10 cellular contexts compared by ENCODE assay signal in genomic region chr9:9846538-9846937, GRCh38.
DNase-seq lines count a peak whose midpoint lies in the region; ATAC-seq and TF ChIP-seq lines count a peak whose summit lies in the region.
"Had no signal": no experiment of that assay in that cellular context is flagged by ENCODE, and none has a peak within 500 bp of the region (broad histone marks: within the 10 kb centered on the region; RNA-seq: fewer than 3 reads in every experiment).

No MANE protein-coding gene starts in this region.

- no peak overlapping the region for H3K27ac Mint-ChIP-seq in activated T-helper 17 cell treated with anti-CD3 and anti-CD28 coated beads, Interleukin-2, amount 50 U/mL, for 72 hours
- no peak overlapping the region for H3K27ac Mint-ChIP-seq in type B pancreatic cell

- DNase-seq in stimulated activated CD4-positive, alpha-beta T cell treated with anti-CD3 and anti-CD28 coated beads, Interleukin-4, amount 100 ng/mL, for 1 hour, result no peak
- DNase-seq in NCI-H2107 (lab: John Stamatoyannopoulos, UW) (no peak), NCI-H1105 (lab: John Stamatoyannopoulos, UW) (no peak), type B pancreatic cell (ENCODE audit: extremely low spot score, unreplicated experiment) (no peak)
- DNase-seq: brain microvascular endothelial cell, NCI-H2081 treated with DMSO at 0.1 percent for 48 hours had no signal

- H3K36me3 Mint-ChIP-seq in activated T-helper 17 cell treated with anti-CD3 and anti-CD28 coated beads, Interleukin-2, amount 50 U/mL, for 72 hours (ENCODE audit: low read depth), result no peaks in the 10 kb centered on the region
- no peaks in the 10 kb centered on the region for H3K36me3 Mint-ChIP-seq in type B pancreatic cell

- H3K4me1 Mint-ChIP-seq in activated T-helper 17 cell treated with anti-CD3 and anti-CD28 coated beads, Interleukin-2, amount 50 U/mL, for 72 hours, result peaks cover 4% of the 10 kb centered on the region
- H3K4me1 Mint-ChIP-seq in type B pancreatic cell (ENCODE audit: unreplicated experiment), result no peaks in the 10 kb centered on the region

- no peak for TF ChIP-seq CTCF in type B pancreatic cell (conservative IDR thresholded peaks at IDR 0.05)

- ATAC-seq in GM18870 (IDR thresholded peaks at IDR 0.05; ENCODE audit: unreplicated experiment) (peak; percentile 95), GM21528 (IDR thresholded peaks at IDR 0.05; ENCODE audit: low FRiP score, unreplicated experiment) (peak; percentile 91), HG03139 (IDR thresholded peaks at IDR 0.05; ENCODE audit: unreplicated experiment) (peak; percentile 92)
- ATAC-seq in activated T-helper 17 cell treated with anti-CD3 and anti-CD28 coated beads, Interleukin-2, amount 50 U/mL, for 72 hours (replicated peaks), result peak; percentile 26

- H3K4me3 Mint-ChIP-seq in activated T-helper 17 cell treated with anti-CD3 and anti-CD28 coated beads, Interleukin-2, amount 50 U/mL, for 72 hours, result peak overlapping the region; percentile 18
- H3K4me3 Mint-ChIP-seq in type B pancreatic cell, result no peak overlapping the region

- no peaks in the 10 kb centered on the region for H3K27me3 Mint-ChIP-seq in activated T-helper 17 cell treated with anti-CD3 and anti-CD28 coated beads, Interleukin-2, amount 50 U/mL, for 72 hours
- no peaks in the 10 kb centered on the region for H3K27me3 Mint-ChIP-seq in type B pancreatic cell

- H3K9me3 Mint-ChIP-seq in activated T-helper 17 cell treated with anti-CD3 and anti-CD28 coated beads, Interleukin-2, amount 50 U/mL, for 72 hours, result no peaks in the 10 kb centered on the region
- no peaks in the 10 kb centered on the region for H3K9me3 Mint-ChIP-seq in type B pancreatic cell

Comparison
In these comparisons a context has a peak if more than half of its experiments do, and no peak if none do; other contexts are left out.
1. ATAC-seq: peak in every context shown above with its lines; median percentile 95 in GM18870; 92 in HG03139; 91 in GM21528; 26 in activated T-helper 17 cell treated with anti-CD3 and anti-CD28 coated beads, Interleukin-2, amount 50 U/mL, for 72 hours.